ENCODE assay signal across 8 cellular contexts in the genomic region with DNA sequence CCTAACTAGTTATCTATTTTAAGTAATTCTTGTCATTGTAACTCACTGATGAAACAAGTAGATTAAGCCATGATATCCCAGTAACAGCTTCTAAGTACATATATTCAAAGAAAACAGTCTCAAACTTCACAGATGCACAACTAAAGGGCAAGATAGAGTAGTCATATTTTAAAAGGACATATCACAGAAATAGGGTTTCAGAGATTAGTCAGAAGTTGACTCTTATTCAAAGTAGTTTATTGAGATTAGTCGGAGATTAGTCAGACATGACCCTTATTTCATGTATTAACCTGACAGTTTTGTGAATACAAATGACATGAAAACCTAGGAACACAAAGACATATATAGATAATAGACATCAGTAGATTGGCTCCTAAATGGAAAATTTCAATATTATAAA. TPM values are rescaled to one million over a fixed set of nuclear protein-coding genes. Genes with fewer than 3 reads are reported as not detected.
A peak's percentile ranks its signal among the peaks of the same experiment; 100 is the strongest.
DNase-seq lines count a peak whose midpoint lies in the region; ATAC-seq and TF ChIP-seq lines count a peak whose summit lies in the region.

No MANE protein-coding gene starts in this region.

- H3K27me3 ChIP-seq in uterus (no peaks in the 10 kb centered on the region), upper lobe of right lung (no peaks in the 10 kb centered on the region)

- H3K4me1 ChIP-seq in uterus (no peaks in the 10 kb centered on the region), upper lobe of right lung (no peaks in the 10 kb centered on the region)

- ATAC-seq in GM18870 (IDR thresholded peaks at IDR 0.05; ENCODE audit: unreplicated experiment) = peak; percentile 94
- ATAC-seq in HG03575 (IDR thresholded peaks at IDR 0.05; ENCODE audit: extremely low read depth, insufficient number of reproducible peaks, low FRiP score, unreplicated experiment) = peak; percentile 97
- no peak for ATAC-seq in upper lobe of right lung

- peak; percentile 79 for DNase-seq in HCEC 1CT
- peak; percentile 49 for DNase-seq in iris pigment epithelial cell (ENCODE audit: low read depth)
- no peak for DNase-seq in SW480 (ENCODE audit: low spot score)
- no peak for DNase-seq in uterus
- DNase-seq in upper lobe of right lung = no peak
- no peak for DNase-seq in GM19240 (ENCODE audit: insufficient read length, low spot score)

- no peak for TF ChIP-seq POLR2A in uterus (IDR thresholded peaks at IDR 0.05)

- H3K9me3 ChIP-seq in uterus = no peaks in the 10 kb centered on the region
- no peaks in the 10 kb centered on the region for H3K9me3 ChIP-seq in upper lobe of right lung

- TF ChIP-seq CTCF in uterus (IDR thresholded peaks at IDR 0.05) = no peak
- no peak for TF ChIP-seq CTCF in upper lobe of right lung (IDR thresholded peaks at IDR 0.05)

- H3K4me3 ChIP-seq in uterus (no peak overlapping the region), upper lobe of right lung (no peak overlapping the region)

- H3K27ac ChIP-seq in uterus (no peak overlapping the region), upper lobe of right lung (no peak overlapping the region)

- intact Hi-C loops in uterus (cut with DNase I; ENCODE audit: low total_unique reads) (no loop called here), upper lobe of right lung (cut with DNase I) (no loop called here)

- H3K36me3 ChIP-seq in uterus = no peaks in the 10 kb centered on the region
- peaks cover 31% of the 10 kb centered on the region for H3K36me3 ChIP-seq in upper lobe of right lung

RNA-seq across cellular contexts. Expression of gene CHAC2, which starts 15.9 kb away (rescaled TPM):
- total RNA-seq in uterus (1 to 10 TPM in 3 of 4 donors, under 1 TPM in 1; 0.51 to 5.3 (median 2.9) TPM), upper lobe of right lung (3.6 TPM)

RNA-seq across cellular contexts. Expression of gene ASB3, which starts 35.0 kb away (rescaled TPM):
- total RNA-seq in uterus (10 to 100 TPM in 2 of 4 donors, 1 to 10 TPM in 2; 5.4 to 68.8 (median 16.8) TPM), upper lobe of right lung (29.0 TPM)

RNA-seq across cellular contexts. Expression of gene ERLEC1, which starts 35.1 kb away (rescaled TPM):
- total RNA-seq in uterus (100 to 1,000 TPM in 2 of 4 donors, 10 to 100 TPM in 2; 30.2 to 125 (median 74.6) TPM), upper lobe of right lung (59.6 TPM)

Comparison
In these comparisons a context has a peak if more than half of its experiments do, and no peak if none do; other contexts are left out.
1. DNase-seq: peak in HCEC 1CT (single experiment) and iris pigment epithelial cell (single experiment); none in SW480 (single experiment), uterus (0 of 2), upper lobe of right lung (single experiment) and GM19240 (single experiment).